Comparison of ENCODE assay signal across 1 cellular context in genomic region chr10:79292789-79293746, GRCh38.
TF ChIP-seq lines count a peak whose summit lies in the region.

No MANE protein-coding gene starts in this region.

TF ChIP-seq in K562, 482 proteins besides CTCF, POLR2A, EP300 and RAD21 (continued from another document):
- TF ChIP-seq RERE (CRISPR knock-in tag; IDR thresholded peaks at IDR 0.05; ENCODE audit: borderline replicate concordance) = no peak
- no peak for TF ChIP-seq ZNF445 (CRISPR knock-in tag; IDR thresholded peaks at IDR 0.05; ENCODE audit: low read depth)
- no peak for TF ChIP-seq ATF3 (IDR thresholded peaks at IDR 0.05)
- no peak for TF ChIP-seq ATF3 (CRISPR knock-in tag; conservative IDR thresholded peaks at IDR 0.05)
- no peak for TF ChIP-seq DNMT1 (IDR thresholded peaks at IDR 0.05)
- no peak for TF ChIP-seq SREBF1 (IDR thresholded peaks at IDR 0.05; ENCODE audit: borderline replicate concordance, low read depth, low read length)
- no peak for TF ChIP-seq BRCA1 (IDR thresholded peaks at IDR 0.05)
- TF ChIP-seq BRCA1 (CRISPR knock-in tag; IDR thresholded peaks at IDR 0.05) = no peak
- no peak for TF ChIP-seq ERF (CRISPR knock-in tag; IDR thresholded peaks at IDR 0.05)
- TF ChIP-seq ZHX1 (conservative IDR thresholded peaks at IDR 0.05; ENCODE audit: low read length) = no peak
TF ChIP-seq in K562: peak in this region for 8.
